1 cellular context compared by ENCODE assay signal in the genomic region with DNA sequence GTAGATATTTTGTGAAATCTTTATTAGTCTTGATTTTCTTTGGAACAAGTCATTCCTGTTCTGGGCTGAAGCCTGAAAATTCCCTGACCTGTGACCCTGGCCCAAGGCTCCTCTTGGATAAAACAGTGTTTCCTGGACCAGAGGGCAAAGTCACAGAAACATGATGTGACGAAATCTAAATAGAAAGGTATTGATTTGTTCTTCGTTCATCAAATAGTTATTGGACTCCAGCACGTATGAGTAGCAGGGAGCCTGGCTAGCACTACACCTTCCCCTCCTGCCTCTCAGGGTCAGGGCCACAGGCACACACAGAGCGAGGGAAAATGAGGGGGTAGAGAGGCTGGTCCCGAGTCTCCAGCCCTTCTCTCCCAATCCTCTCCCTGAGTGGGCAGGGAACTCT.
A peak's percentile ranks its signal among the peaks of the same experiment; 100 is the strongest.
TF ChIP-seq lines count a peak whose summit lies in the region.

No MANE protein-coding gene starts in this region.

TF ChIP-seq in HepG2, 621 proteins besides CTCF, POLR2A, EP300 and RAD21 (continued from another document and continues in another):
- peak; percentile 84 for TF ChIP-seq ZMYM3 (CRISPR knock-in tag; IDR thresholded peaks at IDR 0.05)
- TF ChIP-seq ZFP41 (CRISPR knock-in tag; IDR thresholded peaks at IDR 0.05; ENCODE audit: borderline replicate concordance), result no peak
- TF ChIP-seq ZNF615 (CRISPR knock-in tag; IDR thresholded peaks at IDR 0.05; ENCODE audit: borderline replicate concordance), result no peak
- peak; percentile 59; the same call in 1 of the 2 replicates for TF ChIP-seq ZNF350 (CRISPR knock-in tag; IDR thresholded peaks at IDR 0.05; ENCODE audit: borderline replicate concordance, low read depth)
- TF ChIP-seq SNAPC2 (CRISPR knock-in tag; IDR thresholded peaks at IDR 0.05), result no peak
- TF ChIP-seq, protein P1, sequence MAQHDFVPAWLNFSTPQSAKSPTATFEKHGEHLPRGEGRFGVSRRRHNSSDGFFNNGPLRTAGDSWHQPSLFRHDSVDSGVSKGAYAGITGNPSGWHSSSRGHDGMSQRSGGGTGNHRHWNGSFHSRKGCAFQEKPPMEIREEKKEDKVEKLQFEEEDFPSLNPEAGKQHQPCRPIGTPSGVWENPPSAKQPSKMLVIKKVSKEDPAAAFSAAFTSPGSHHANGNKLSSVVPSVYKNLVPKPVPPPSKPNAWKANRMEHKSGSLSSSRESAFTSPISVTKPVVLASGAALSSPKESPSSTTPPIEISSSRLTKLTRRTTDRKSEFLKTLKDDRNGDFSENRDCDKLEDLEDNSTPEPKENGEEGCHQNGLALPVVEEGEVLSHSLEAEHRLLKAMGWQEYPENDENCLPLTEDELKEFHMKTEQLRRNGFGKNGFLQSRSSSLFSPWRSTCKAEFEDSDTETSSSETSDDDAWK (CRISPR knock-in tag; IDR thresholded peaks at IDR 0.05), result no peak
- TF ChIP-seq ZNF337 (CRISPR knock-in tag; IDR thresholded peaks at IDR 0.05; ENCODE audit: borderline replicate concordance, low read depth), result no peak
- TF ChIP-seq, protein P2, sequence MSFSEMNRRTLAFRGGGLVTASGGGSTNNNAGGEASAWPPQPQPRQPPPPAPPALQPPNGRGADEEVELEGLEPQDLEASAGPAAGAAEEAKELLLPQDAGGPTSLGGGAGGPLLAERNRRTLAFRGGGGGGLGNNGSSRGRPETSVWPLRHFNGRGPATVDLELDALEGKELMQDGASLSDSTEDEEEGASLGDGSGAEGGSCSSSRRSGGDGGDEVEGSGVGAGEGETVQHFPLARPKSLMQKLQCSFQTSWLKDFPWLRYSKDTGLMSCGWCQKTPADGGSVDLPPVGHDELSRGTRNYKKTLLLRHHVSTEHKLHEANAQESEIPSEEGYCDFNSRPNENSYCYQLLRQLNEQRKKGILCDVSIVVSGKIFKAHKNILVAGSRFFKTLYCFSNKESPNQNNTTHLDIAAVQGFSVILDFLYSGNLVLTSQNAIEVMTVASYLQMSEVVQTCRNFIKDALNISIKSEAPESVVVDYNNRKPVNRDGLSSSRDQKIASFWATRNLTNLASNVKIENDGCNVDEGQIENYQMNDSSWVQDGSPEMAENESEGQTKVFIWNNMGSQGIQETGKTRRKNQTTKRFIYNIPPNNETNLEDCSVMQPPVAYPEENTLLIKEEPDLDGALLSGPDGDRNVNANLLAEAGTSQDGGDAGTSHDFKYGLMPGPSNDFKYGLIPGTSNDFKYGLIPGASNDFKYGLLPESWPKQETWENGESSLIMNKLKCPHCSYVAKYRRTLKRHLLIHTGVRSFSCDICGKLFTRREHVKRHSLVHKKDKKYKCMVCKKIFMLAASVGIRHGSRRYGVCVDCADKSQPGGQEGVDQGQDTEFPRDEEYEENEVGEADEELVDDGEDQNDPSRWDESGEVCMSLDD (CRISPR knock-in tag; IDR thresholded peaks at IDR 0.05; ENCODE audit: borderline replicate concordance), result 0 out of 2 replicates have a peak, but pooled peaks have one; percentile 47
- TF ChIP-seq ZNF768 (CRISPR knock-in tag; IDR thresholded peaks at IDR 0.05), result no peak
- no peak for TF ChIP-seq ZNF251 (CRISPR knock-in tag; IDR thresholded peaks at IDR 0.05)
- peak; percentile 79 for TF ChIP-seq ZMYM4 (CRISPR knock-in tag; IDR thresholded peaks at IDR 0.05)
- TF ChIP-seq ZNF567 (CRISPR knock-in tag; IDR thresholded peaks at IDR 0.05; ENCODE audit: borderline replicate concordance), result no peak
- TF ChIP-seq PHB2 (IDR thresholded peaks at IDR 0.05; ENCODE audit: partially characterized antibody), result no peak
- peak; percentile 40; the same call in 1 of the 2 replicates for TF ChIP-seq KAT8 (CRISPR knock-in tag; IDR thresholded peaks at IDR 0.05)
- TF ChIP-seq ZNF30 (CRISPR knock-in tag; IDR thresholded peaks at IDR 0.05), result no peak
- TF ChIP-seq, protein P3, sequence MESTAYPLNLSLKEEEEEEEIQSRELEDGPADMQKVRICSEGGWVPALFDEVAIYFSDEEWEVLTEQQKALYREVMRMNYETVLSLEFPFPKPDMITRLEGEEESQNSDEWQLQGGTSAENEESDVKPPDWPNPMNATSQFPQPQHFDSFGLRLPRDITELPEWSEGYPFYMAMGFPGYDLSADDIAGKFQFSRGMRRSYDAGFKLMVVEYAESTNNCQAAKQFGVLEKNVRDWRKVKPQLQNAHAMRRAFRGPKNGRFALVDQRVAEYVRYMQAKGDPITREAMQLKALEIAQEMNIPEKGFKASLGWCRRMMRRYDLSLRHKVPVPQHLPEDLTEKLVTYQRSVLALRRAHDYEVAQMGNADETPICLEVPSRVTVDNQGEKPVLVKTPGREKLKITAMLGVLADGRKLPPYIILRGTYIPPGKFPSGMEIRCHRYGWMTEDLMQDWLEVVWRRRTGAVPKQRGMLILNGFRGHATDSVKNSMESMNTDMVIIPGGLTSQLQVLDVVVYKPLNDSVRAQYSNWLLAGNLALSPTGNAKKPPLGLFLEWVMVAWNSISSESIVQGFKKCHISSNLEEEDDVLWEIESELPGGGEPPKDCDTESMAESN (CRISPR knock-in tag; conservative IDR thresholded peaks at IDR 0.05), result no peak
- 0 out of 2 replicates have a peak, but pooled peaks have one; percentile 43 for TF ChIP-seq ARNTL (CRISPR knock-in tag; IDR thresholded peaks at IDR 0.05)
- no peak for TF ChIP-seq ZFP62 (CRISPR knock-in tag; IDR thresholded peaks at IDR 0.05)
- TF ChIP-seq ZNF619 (CRISPR knock-in tag; IDR thresholded peaks at IDR 0.05), result no peak
- TF ChIP-seq YEATS4 (CRISPR knock-in tag; IDR thresholded peaks at IDR 0.05; ENCODE audit: borderline replicate concordance), result peak; percentile 68; the same call in 1 of the 2 replicates
- TF ChIP-seq ZBTB38 (CRISPR knock-in tag; IDR thresholded peaks at IDR 0.05), result peak; percentile 37; the same call in 1 of the 2 replicates
- no peak for TF ChIP-seq JDP2 (CRISPR knock-in tag; IDR thresholded peaks at IDR 0.05; ENCODE audit: borderline replicate concordance)
- no peak for TF ChIP-seq TMF1 (CRISPR knock-in tag; IDR thresholded peaks at IDR 0.05; ENCODE audit: low read depth)
- TF ChIP-seq ZEB1 (IDR thresholded peaks at IDR 0.05; ENCODE audit: insufficient replicate concordance, low read depth), result peak; percentile 54
- TF ChIP-seq HDAC1 (CRISPR knock-in tag; IDR thresholded peaks at IDR 0.05), result peak; percentile 96
- TF ChIP-seq ZNF674 (CRISPR knock-in tag; IDR thresholded peaks at IDR 0.05; ENCODE audit: low read depth), result no peak
- peak; percentile 54 for TF ChIP-seq SAP130 (CRISPR knock-in tag; IDR thresholded peaks at IDR 0.05; ENCODE audit: low read depth)
- no peak for TF ChIP-seq TEAD2 (CRISPR knock-in tag; IDR thresholded peaks at IDR 0.05)
- TF ChIP-seq KLF6 (CRISPR knock-in tag; IDR thresholded peaks at IDR 0.05), result 0 out of 2 replicates have a peak, but pooled peaks have one; percentile 54
- TF ChIP-seq, protein P4, sequence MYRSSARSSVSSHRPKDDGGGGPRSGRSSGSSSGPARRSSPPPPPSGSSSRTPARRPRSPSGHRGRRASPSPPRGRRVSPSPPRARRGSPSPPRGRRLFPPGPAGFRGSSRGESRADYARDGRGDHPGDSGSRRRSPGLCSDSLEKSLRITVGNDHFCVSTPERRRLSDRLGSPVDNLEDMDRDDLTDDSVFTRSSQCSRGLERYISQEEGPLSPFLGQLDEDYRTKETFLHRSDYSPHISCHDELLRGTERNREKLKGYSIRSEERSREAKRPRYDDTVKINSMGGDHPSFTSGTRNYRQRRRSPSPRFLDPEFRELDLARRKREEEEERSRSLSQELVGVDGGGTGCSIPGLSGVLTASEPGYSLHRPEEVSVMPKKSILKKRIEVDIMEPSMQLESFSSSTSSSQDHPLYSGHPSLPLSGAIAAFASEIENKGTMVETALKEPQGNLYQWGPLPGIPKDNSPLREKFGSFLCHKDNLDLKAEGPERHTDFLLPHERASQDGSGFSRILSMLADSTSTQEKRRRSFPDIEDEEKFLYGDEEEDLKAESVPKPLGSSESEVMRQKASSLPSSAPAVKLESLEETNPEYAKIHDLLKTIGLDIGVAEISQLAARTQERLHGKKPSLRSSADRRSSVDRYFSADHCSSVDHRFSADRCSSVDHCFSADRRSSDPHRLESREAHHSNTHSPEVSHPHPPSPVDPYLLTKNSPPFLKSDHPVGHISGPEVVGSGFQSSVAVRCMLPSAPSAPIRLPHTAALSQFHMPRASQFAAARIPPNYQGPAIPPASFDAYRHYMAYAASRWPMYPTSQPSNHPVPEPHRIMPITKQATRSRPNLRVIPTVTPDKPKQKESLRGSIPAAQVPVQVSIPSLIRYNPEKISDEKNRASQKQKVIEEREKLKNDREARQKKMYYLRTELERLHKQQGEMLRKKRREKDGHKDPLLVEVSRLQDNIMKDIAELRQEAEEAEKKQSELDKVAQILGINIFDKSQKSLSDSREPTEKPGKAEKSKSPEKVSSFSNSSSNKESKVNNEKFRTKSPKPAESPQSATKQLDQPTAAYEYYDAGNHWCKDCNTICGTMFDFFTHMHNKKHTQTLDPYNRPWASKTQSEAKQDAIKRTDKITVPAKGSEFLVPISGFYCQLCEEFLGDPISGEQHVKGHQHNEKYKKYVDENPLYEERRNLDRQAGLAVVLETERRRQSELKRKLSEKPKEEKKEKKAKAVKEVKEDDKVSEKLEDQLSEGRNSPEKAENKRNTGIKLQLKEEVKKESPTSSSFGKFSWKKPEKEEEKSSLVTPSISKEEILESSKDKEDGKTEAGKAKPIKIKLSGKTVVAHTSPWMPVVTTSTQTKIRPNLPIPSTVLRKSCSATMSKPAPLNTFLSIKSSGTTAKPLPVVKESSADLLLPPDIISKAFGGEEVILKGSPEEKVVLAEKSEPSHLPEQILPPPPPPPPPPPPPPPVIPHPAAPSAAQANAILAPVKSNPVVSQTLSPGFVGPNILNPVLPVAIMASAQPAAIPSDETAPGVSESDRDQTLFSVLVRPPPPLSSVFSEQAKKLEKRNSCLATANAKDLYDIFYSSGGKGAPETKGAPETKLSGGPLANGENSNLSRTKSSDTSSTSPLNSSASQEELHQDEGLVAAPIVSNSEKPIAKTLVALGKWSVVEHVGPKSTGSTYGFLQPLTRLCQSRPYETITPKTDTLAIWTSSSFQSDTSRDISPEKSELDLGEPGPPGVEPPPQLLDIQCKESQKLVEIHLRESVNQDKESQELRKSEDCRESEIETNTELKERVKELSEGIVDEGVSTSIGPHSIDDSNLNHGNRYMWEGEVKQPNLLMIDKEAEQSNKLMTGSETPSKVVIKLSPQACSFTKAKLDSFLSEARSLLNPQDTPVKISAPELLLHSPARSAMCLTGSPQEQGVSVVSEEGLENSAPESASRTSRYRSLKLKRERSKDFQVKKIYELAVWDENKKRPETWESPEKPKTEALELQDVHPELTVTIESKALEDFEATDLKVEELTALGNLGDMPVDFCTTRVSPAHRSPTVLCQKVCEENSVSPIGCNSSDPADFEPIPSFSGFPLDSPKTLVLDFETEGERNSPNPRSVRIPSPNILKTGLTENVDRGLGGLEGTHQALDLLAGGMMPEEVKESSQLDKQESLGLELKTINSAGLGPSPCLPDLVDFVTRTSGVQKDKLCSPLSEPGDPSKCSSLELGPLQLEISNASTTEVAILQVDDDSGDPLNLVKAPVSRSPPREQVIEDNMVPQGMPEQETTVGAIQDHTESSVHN (CRISPR knock-in tag; IDR thresholded peaks at IDR 0.05), result no peak
- TF ChIP-seq BHLHE40 (IDR thresholded peaks at IDR 0.05; ENCODE audit: low read length), result 0 out of 2 replicates have a peak, but pooled peaks have one; percentile 20
- TF ChIP-seq, protein P5, sequence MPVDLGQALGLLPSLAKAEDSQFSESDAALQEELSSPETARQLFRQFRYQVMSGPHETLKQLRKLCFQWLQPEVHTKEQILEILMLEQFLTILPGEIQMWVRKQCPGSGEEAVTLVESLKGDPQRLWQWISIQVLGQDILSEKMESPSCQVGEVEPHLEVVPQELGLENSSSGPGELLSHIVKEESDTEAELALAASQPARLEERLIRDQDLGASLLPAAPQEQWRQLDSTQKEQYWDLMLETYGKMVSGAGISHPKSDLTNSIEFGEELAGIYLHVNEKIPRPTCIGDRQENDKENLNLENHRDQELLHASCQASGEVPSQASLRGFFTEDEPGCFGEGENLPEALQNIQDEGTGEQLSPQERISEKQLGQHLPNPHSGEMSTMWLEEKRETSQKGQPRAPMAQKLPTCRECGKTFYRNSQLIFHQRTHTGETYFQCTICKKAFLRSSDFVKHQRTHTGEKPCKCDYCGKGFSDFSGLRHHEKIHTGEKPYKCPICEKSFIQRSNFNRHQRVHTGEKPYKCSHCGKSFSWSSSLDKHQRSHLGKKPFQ (CRISPR knock-in tag; IDR thresholded peaks at IDR 0.05; ENCODE audit: insufficient replicate concordance), result no peak
- TF ChIP-seq MEIS2 (CRISPR knock-in tag; IDR thresholded peaks at IDR 0.05), result 0 out of 2 replicates have a peak, but pooled peaks have one; percentile 55
- no peak for TF ChIP-seq IKZF1 (IDR thresholded peaks at IDR 0.05)
- TF ChIP-seq MXI1 (IDR thresholded peaks at IDR 0.05; ENCODE audit: borderline replicate concordance, low read depth, low read length), result no peak
- TF ChIP-seq ZNF205 (CRISPR knock-in tag; IDR thresholded peaks at IDR 0.05), result peak; percentile 84; the same call in 1 of the 2 replicates
- TF ChIP-seq ZNF605 (CRISPR knock-in tag; IDR thresholded peaks at IDR 0.05), result peak; percentile 71; the same call in 1 of the 2 replicates
- TF ChIP-seq KLF9 (CRISPR knock-in tag; IDR thresholded peaks at IDR 0.05; ENCODE audit: low read depth), result no peak
- TF ChIP-seq ATAD3A (CRISPR knock-in tag; IDR thresholded peaks at IDR 0.05), result no peak
- peak; percentile 89; the same call in 1 of the 2 replicates for TF ChIP-seq SPEN (CRISPR knock-in tag; IDR thresholded peaks at IDR 0.05; ENCODE audit: low read depth)
- TF ChIP-seq, protein P6, sequence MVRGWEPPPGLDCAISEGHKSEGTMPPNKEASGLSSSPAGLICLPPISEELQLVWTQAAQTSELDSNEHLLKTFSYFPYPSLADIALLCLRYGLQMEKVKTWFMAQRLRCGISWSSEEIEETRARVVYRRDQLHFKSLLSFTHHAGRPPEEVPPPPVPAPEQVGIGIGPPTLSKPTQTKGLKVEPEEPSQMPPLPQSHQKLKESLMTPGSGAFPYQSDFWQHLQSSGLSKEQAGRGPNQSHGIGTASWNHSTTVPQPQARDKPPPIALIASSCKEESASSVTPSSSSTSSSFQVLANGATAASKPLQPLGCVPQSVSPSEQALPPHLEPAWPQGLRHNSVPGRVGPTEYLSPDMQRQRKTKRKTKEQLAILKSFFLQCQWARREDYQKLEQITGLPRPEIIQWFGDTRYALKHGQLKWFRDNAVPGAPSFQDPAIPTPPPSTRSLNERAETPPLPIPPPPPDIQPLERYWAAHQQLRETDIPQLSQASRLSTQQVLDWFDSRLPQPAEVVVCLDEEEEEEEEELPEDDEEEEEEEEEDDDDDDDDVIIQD (CRISPR knock-in tag; IDR thresholded peaks at IDR 0.05; ENCODE audit: low read depth), result peak; percentile 91
- TF ChIP-seq SMARCE1 (IDR thresholded peaks at IDR 0.05; ENCODE audit: borderline replicate concordance), result 0 out of 2 replicates have a peak, but pooled peaks have one; percentile 13
- no peak for TF ChIP-seq NPAS2 (CRISPR knock-in tag; IDR thresholded peaks at IDR 0.05; ENCODE audit: borderline replicate concordance)
- TF ChIP-seq ZNF83 (CRISPR knock-in tag; IDR thresholded peaks at IDR 0.05; ENCODE audit: borderline replicate concordance), result no peak
- TF ChIP-seq CBX5 (CRISPR knock-in tag; IDR thresholded peaks at IDR 0.05; ENCODE audit: borderline replicate concordance), result no peak; the same call in 1 of the 2 replicates
- TF ChIP-seq ZFY (CRISPR knock-in tag; IDR thresholded peaks at IDR 0.05), result 0 out of 2 replicates have a peak, but pooled peaks have one; percentile 32
- TF ChIP-seq DPF2 (CRISPR knock-in tag; IDR thresholded peaks at IDR 0.05; ENCODE audit: borderline replicate concordance, low read depth), result peak; percentile 98
- no peak for TF ChIP-seq ZNF383 (CRISPR knock-in tag; IDR thresholded peaks at IDR 0.05; ENCODE audit: borderline replicate concordance)
- peak; percentile 68 for TF ChIP-seq THAP11 (CRISPR knock-in tag; IDR thresholded peaks at IDR 0.05)
- TF ChIP-seq MYNN (CRISPR knock-in tag; IDR thresholded peaks at IDR 0.05; ENCODE audit: low read depth), result no peak
